In genomic region chr22:36440429-36441002, GRCh38 we compare ENCODE assay signal across 2 cellular contexts.
TF ChIP-seq lines count a peak whose summit lies in the region.

No MANE protein-coding gene starts in this region.

TF ChIP-seq in A549, 52 proteins besides CTCF, POLR2A, EP300 and RAD21 (continued from another document):
- TF ChIP-seq FOSL2 (IDR thresholded peaks at IDR 0.05) (no peak), FOSL2 (CRISPR knock-in tag; IDR thresholded peaks at IDR 0.05) (no peak), HES2 (IDR thresholded peaks at IDR 0.05) (no peak)

TF ChIP-seq in HEK293T, 16 proteins besides CTCF, POLR2A, EP300 and RAD21 (continued from another document):
- TF ChIP-seq PKNOX1 (IDR thresholded peaks at IDR 0.05) (no peak), SP1 (IDR thresholded peaks at IDR 0.05) (no peak)
